Comparison of ENCODE assay signal across 25 cellular contexts in genomic region chr10:43959364-43959763, GRCh38.
DNase-seq lines count a peak whose midpoint lies in the region; ATAC-seq, FAIRE-seq and TF ChIP-seq lines count a peak whose summit lies in the region.
"Had no signal": no experiment of that assay in that cellular context is flagged by ENCODE, and none has a peak within 500 bp of the region (broad histone marks: within the 10 kb centered on the region; RNA-seq: fewer than 3 reads in every experiment).

No MANE protein-coding gene starts in this region.

- H3K9ac ChIP-seq in mammary epithelial cell (ENCODE audit: insufficient read depth, low read length): no peak overlapping the region

- H3K36me3 ChIP-seq in mammary epithelial cell (ENCODE audit: insufficient read depth, low read length): no peaks in the 10 kb centered on the region
- no peaks in the 10 kb centered on the region for H3K36me3 ChIP-seq in breast epithelium
- H3K36me3 ChIP-seq: SJSA1 had no signal

- peak; percentile 8 for DNase-seq in mammary epithelial cell
- DNase-seq in breast epithelium (ENCODE audit: low spot score in 2 of 2): no peak
- DNase-seq in choroid plexus epithelial cell (ENCODE audit: low read depth): peak; percentile 7
- DNase-seq in nephron progenitor cell: no peak
- no peak for DNase-seq in urothelium cell line (ENCODE audit: low spot score)
- DNase-seq in ACHN: no peak
- DNase-seq: CD4-positive, CD25-positive, alpha-beta regulatory T cell; DND-41; H7; MM.1S; NCI-H1048; NCI-H1436 treated with DMSO at 0.1 percent for 48 hours; NCI-H2029 treated with DMSO at 0.1 percent for 48 hours; NCI-H524 treated with DMSO at 0.1 percent for 48 hours; OCI-M1 had no signal

- H3K79me2 ChIP-seq in mammary epithelial cell (ENCODE audit: insufficient read depth, low read length): no peaks in the 10 kb centered on the region

- no peaks in the 10 kb centered on the region for H4K20me1 ChIP-seq in mammary epithelial cell (ENCODE audit: insufficient read depth, low read length)

- no TSS peak for BruUV-seq in mammary epithelial cell (replicated peaks; lab: Mats Ljungman, UMichigan)

- intact Hi-C loops in mammary epithelial cell (cut with micrococcal nuclease): no loop called here
- intact Hi-C loops in breast epithelium (cut with DNase I; ENCODE audit: low total_unique reads): no loop called here

- no peaks in the 10 kb centered on the region for H3K36me3 Mint-ChIP-seq in nephron progenitor cell (ENCODE audit: low read depth)
- H3K36me3 Mint-ChIP-seq: CD4-positive, CD25-positive, alpha-beta regulatory T cell had no signal

- TF ChIP-seq POLR2A in breast epithelium (IDR thresholded peaks at IDR 0.05): no peak

- no peak overlapping the region for H2AFZ ChIP-seq in mammary epithelial cell (ENCODE audit: low read depth, low read length)

- no peak overlapping the region for H3K4me3 ChIP-seq in mammary epithelial cell (replicated peaks in 1 of 3; ENCODE audit: insufficient read depth in 1 of 3, low read depth in 2 of 3, low read length in 3 of 3)
- no peak overlapping the region for H3K4me3 ChIP-seq in breast epithelium
- no peak overlapping the region for H3K4me3 ChIP-seq in choroid plexus epithelial cell (ENCODE audit: low read depth, low read length)
- H3K4me3 ChIP-seq: A549, GM12878, K562, SJSA1 had no signal

- no peak overlapping the region for H3K4me2 ChIP-seq in mammary epithelial cell (ENCODE audit: insufficient read depth, low read depth, low read length)
- H3K4me2 ChIP-seq: A549 had no signal

- ATAC-seq in GM21786 (IDR thresholded peaks at IDR 0.05; ENCODE audit: unreplicated experiment) (no peak), HG03097 (IDR thresholded peaks at IDR 0.05; ENCODE audit: low FRiP score, unreplicated experiment) (no peak)
- ATAC-seq: A549, GM12878, HepG2, K562, Right ventricle myocardium inferior had no signal

- no peak overlapping the region for H3K4me3 Mint-ChIP-seq in nephron progenitor cell
- H3K4me3 Mint-ChIP-seq: CD4-positive, CD25-positive, alpha-beta regulatory T cell had no signal

- peaks cover 3% of the 10 kb centered on the region for H3K9me3 Mint-ChIP-seq in nephron progenitor cell

- H3K4me1 Mint-ChIP-seq in nephron progenitor cell: peaks cover 40% of the 10 kb centered on the region
- H3K4me1 Mint-ChIP-seq: CD4-positive, CD25-positive, alpha-beta regulatory T cell had no signal

- H3K4me1 ChIP-seq in mammary epithelial cell (ENCODE audit: insufficient read depth, low read length) (no peaks in the 10 kb centered on the region), breast epithelium (no peaks in the 10 kb centered on the region)
- H3K4me1 ChIP-seq: A549, SJSA1 had no signal

- dilution Hi-C loops in mammary epithelial cell (cut with HindIII; ENCODE audit: low sequenced_read_pairs): no loop called here

- H3K27me3 Mint-ChIP-seq in nephron progenitor cell (ENCODE audit: low read depth, poor library complexity): peaks cover 13% of the 10 kb centered on the region
- H3K27me3 Mint-ChIP-seq: CD4-positive, CD25-positive, alpha-beta regulatory T cell had no signal

- WGBS in mammary epithelial cell (ENCODE audit: low coverage, missing lambda C conversion rate): 3% methylated on average over 5 of the region's 5 CpGs

- TF ChIP-seq CTCF in mammary epithelial cell (conservative IDR thresholded peaks at IDR 0.05 in 1 of 2, IDR thresholded peaks at IDR 0.05 in 1 of 2; ENCODE audit: extremely low read depth in 1 of 2, insufficient read depth in 1 of 2, low read depth in 1 of 2, low read length in 2 of 2) (no peak), breast epithelium (IDR thresholded peaks at IDR 0.05) (no peak), choroid plexus epithelial cell (conservative IDR thresholded peaks at IDR 0.05; ENCODE audit: low read depth, low read length) (no peak), nephron progenitor cell (IDR thresholded peaks at IDR 0.05) (no peak)

- in situ Hi-C loops in mammary epithelial cell (cut with MboI; ENCODE audit: low sequenced_read_pairs in 2 of 2) (no loop called here), ACHN (cut with HindIII; ENCODE audit: low pct_ligation_motif_present, low pct_unique_long_range_greater_than_20kb, low sequenced_read_pairs) (no loop called here)

- CTCF ChIA-PET in mammary epithelial cell (lab: Charles Lee; ENCODE audit: low non-redundant PET): no interaction called here

- H3K27me3 ChIP-seq in mammary epithelial cell (ENCODE audit: insufficient read depth, low read length): no peaks in the 10 kb centered on the region
- H3K27me3 ChIP-seq in breast epithelium: no peaks in the 10 kb centered on the region
- H3K27me3 ChIP-seq: SJSA1 had no signal

- no peak overlapping the region for H3K27ac ChIP-seq in mammary epithelial cell (ENCODE audit: insufficient read depth, low read depth, low read length)
- H3K27ac ChIP-seq in breast epithelium: no peak overlapping the region
- H3K27ac ChIP-seq: A549, HL-60, SJSA1 had no signal

- H3K9me3 ChIP-seq in mammary epithelial cell (replicated peaks; ENCODE audit: insufficient read depth, low read length) (peaks cover 31% of the 10 kb centered on the region), breast epithelium (no peaks in the 10 kb centered on the region)
- H3K9me3 ChIP-seq: A549, SJSA1 had no signal

- FAIRE-seq in urothelium cell line (lab: Jason Lieb, UNC): peak; percentile 92
- FAIRE-seq: A549, GM12878, HepG2, K562, RCC 7860 had no signal

- H3K27ac Mint-ChIP-seq in nephron progenitor cell: peak overlapping the region; percentile 69
- H3K27ac Mint-ChIP-seq: CD4-positive, CD25-positive, alpha-beta regulatory T cell had no signal

Comparison
In these comparisons a context has a peak if more than half of its experiments do, and no peak if none do; other contexts are left out.
1. DNase-seq: peak in mammary epithelial cell (single experiment) and choroid plexus epithelial cell (single experiment); none in breast epithelium (0 of 2), nephron progenitor cell (single experiment), urothelium cell line (single experiment) and ACHN (single experiment).